In genomic region chr3:160633361-160634083, GRCh38 we compare ENCODE assay signal across 35 cellular contexts. TPM values are rescaled to one million over a fixed set of nuclear protein-coding genes. Genes with fewer than 3 reads are reported as not detected.
"Had no signal": no experiment of that assay in that cellular context is flagged by ENCODE, and none has a peak within 500 bp of the region (broad histone marks: within the 10 kb centered on the region; RNA-seq: fewer than 3 reads in every experiment).

No MANE protein-coding gene starts in this region.

- H3K4me1 ChIP-seq: SJCRH30 had no signal

- H3K4me1 Mint-ChIP-seq: activated CD4-positive, alpha-beta T cell treated with anti-CD3 and anti-CD28 coated beads, Interleukin-2, amount 10 ng/mL, durations not matched to agents 7 days and 5 days; activated naive CD8-positive, alpha-beta T cell treated with anti-CD3 and anti-CD28 coated beads for 36 hours; activated T-helper 17 cell treated with anti-CD3 and anti-CD28 coated beads, Interleukin-2, amount 50 U/mL, for 72 hours had no signal

- H3K27ac Mint-ChIP-seq: activated CD4-positive, alpha-beta memory T cell treated with anti-CD3 and anti-CD28 coated beads for 36 hours; activated CD4-positive, alpha-beta T cell treated with anti-CD3 and anti-CD28 coated beads, Interleukin-2, amount 10 ng/mL, durations not matched to agents 7 days and 5 days; activated naive CD8-positive, alpha-beta T cell treated with anti-CD3 and anti-CD28 coated beads for 36 hours; activated T-cell treated with anti-CD3 and anti-CD28 coated beads, Interleukin-2, amount 50 U/mL, for 72 hours; activated T-helper 17 cell treated with anti-CD3 and anti-CD28 coated beads, Interleukin-2, amount 50 U/mL, for 72 hours; T-helper 1 cell treated with Interleukin-12 subunit alpha and Interleukin-12 subunit beta and Interleukin-4 antibody, amounts not matched to agents 30 μg/mL and 1 μg/mL, for 36 hours; T-helper 2 cell treated with Interferon-gamma antibody and Interleukin-4, amounts not matched to agents 5 μg/mL and 100 μg/mL, for 36 hours had no signal

- H3K4me3 Mint-ChIP-seq: activated CD4-positive, alpha-beta memory T cell treated with anti-CD3 and anti-CD28 coated beads for 36 hours; activated CD4-positive, alpha-beta T cell treated with anti-CD3 and anti-CD28 coated beads, Interleukin-2, amount 10 ng/mL, durations not matched to agents 7 days and 5 days; activated naive CD8-positive, alpha-beta T cell treated with anti-CD3 and anti-CD28 coated beads for 36 hours; activated T-cell treated with anti-CD3 and anti-CD28 coated beads, Interleukin-2, amount 50 U/mL, for 72 hours; activated T-helper 17 cell treated with anti-CD3 and anti-CD28 coated beads, Interleukin-2, amount 50 U/mL, for 72 hours; T-helper 1 cell treated with Interleukin-12 subunit alpha and Interleukin-12 subunit beta and Interleukin-4 antibody, amounts not matched to agents 30 μg/mL and 1 μg/mL, for 36 hours; T-helper 2 cell treated with Interferon-gamma antibody and Interleukin-4, amounts not matched to agents 5 μg/mL and 100 μg/mL, for 36 hours had no signal

- ATAC-seq: activated T-cell treated with anti-CD3 and anti-CD28 coated beads, Interleukin-2, amount 50 U/mL, for 72 hours; activated T-helper 17 cell treated with anti-CD3 and anti-CD28 coated beads, Interleukin-2, amount 50 U/mL, for 72 hours; Panc1 had no signal

- H3K9me3 Mint-ChIP-seq: activated CD4-positive, alpha-beta memory T cell treated with anti-CD3 and anti-CD28 coated beads for 36 hours; activated CD4-positive, alpha-beta T cell treated with anti-CD3 and anti-CD28 coated beads, Interleukin-2, amount 10 ng/mL, durations not matched to agents 7 days and 5 days; activated naive CD8-positive, alpha-beta T cell treated with anti-CD3 and anti-CD28 coated beads for 36 hours; activated T-cell treated with anti-CD3 and anti-CD28 coated beads, Interleukin-2, amount 50 U/mL, for 72 hours; activated T-helper 17 cell treated with anti-CD3 and anti-CD28 coated beads, Interleukin-2, amount 50 U/mL, for 72 hours; T-helper 1 cell treated with Interleukin-12 subunit alpha and Interleukin-12 subunit beta and Interleukin-4 antibody, amounts not matched to agents 30 μg/mL and 1 μg/mL, for 36 hours; T-helper 2 cell treated with Interferon-gamma antibody and Interleukin-4, amounts not matched to agents 5 μg/mL and 100 μg/mL, for 36 hours had no signal

- H3K27ac ChIP-seq: brain microvascular endothelial cell, cardiac muscle cell, SJCRH30, SK-N-MC had no signal

- H3K27me3 Mint-ChIP-seq: activated naive CD8-positive, alpha-beta T cell treated with anti-CD3 and anti-CD28 coated beads for 36 hours had no signal

- H3K36me3 Mint-ChIP-seq: activated CD4-positive, alpha-beta memory T cell treated with anti-CD3 and anti-CD28 coated beads for 36 hours; activated naive CD8-positive, alpha-beta T cell treated with anti-CD3 and anti-CD28 coated beads for 36 hours had no signal

- FAIRE-seq: TTC549 had no signal

- H3K4me3 ChIP-seq: cardiac muscle cell, MG63, SJCRH30, SK-N-MC had no signal

- DNase-seq: activated CD4-positive, alpha-beta memory T cell treated with anti-CD3 and anti-CD28 coated beads for 36 hours; activated CD4-positive, alpha-beta T cell treated with anti-CD3 and anti-CD28 coated beads, Interleukin-2, amount 10 ng/mL, durations not matched to agents 7 days and 5 days; activated CD8-positive, alpha-beta memory T cell treated with anti-CD3 and anti-CD28 coated beads, Interleukin-2, amount 50 U/mL, for 4 hours; activated effector memory CD4-positive, alpha-beta T cell treated with anti-CD3 and anti-CD28 coated beads, Interleukin-2, amount 50 U/mL, for 16 hours; activated naive CD4-positive, alpha-beta T cell; activated naive CD4-positive, alpha-beta T cell treated with anti-CD3 and anti-CD28 coated beads, Interleukin-2, amount 50 U/mL, for 16 hours; activated naive CD8-positive, alpha-beta T cell treated with anti-CD3 and anti-CD28 coated beads for 36 hours; activated T-cell treated with anti-CD3 and anti-CD28 coated beads for 4 hours; activated T-cell treated with anti-CD3 and anti-CD28 coated beads, Interleukin-2, amount 50 U/mL, for 72 hours; amniotic stem cell; aorta; brain microvascular endothelial cell; Karpas-422; MG63; NCI-H1048; NCI-H1105 treated with DMSO at 0.1 percent for 48 hours; NCI-H1436 treated with DMSO at 0.1 percent for 48 hours; NCI-H1694 treated with DMSO at 0.1 percent for 48 hours; NCI-H2029 treated with DMSO at 0.1 percent for 48 hours; NCI-H2107; NCI-H2171; NCI-H510A; NCI-H526; NCI-H748 treated with DMSO at 0.1 percent for 48 hours; NK-92 treated with Interleukin-12 subunit alpha and Interleukin-12 subunit beta, amount 100 ng/mL, for 24 hours; SHP77; SJCRH30 had no signal

- H3K27me3 ChIP-seq: brain microvascular endothelial cell, cardiac muscle cell, SJCRH30 had no signal

RNA-seq across cellular contexts. Expression of gene ARL14, which starts 43.4 kb away (rescaled TPM):
- total RNA-seq: activated CD4-positive, alpha-beta memory T cell treated with anti-CD3 and anti-CD28 coated beads for 36 hours; activated CD4-positive, alpha-beta T cell treated with anti-CD3 and anti-CD28 coated beads, Interleukin-2, amount 10 ng/mL, durations not matched to agents 7 days and 5 days; activated naive CD8-positive, alpha-beta T cell treated with anti-CD3 and anti-CD28 coated beads for 36 hours; activated T-cell treated with anti-CD3 and anti-CD28 coated beads, Interleukin-2, amount 50 U/mL, for 72 hours; activated T-helper 17 cell treated with anti-CD3 and anti-CD28 coated beads, Interleukin-2, amount 50 U/mL, for 72 hours; aorta; cardiac muscle cell; RPMI7951; SJCRH30 had no signal
- polyA plus RNA-seq: cardiac muscle cell had no signal
